1 cellular context compared by ENCODE assay signal in the genomic region with DNA sequence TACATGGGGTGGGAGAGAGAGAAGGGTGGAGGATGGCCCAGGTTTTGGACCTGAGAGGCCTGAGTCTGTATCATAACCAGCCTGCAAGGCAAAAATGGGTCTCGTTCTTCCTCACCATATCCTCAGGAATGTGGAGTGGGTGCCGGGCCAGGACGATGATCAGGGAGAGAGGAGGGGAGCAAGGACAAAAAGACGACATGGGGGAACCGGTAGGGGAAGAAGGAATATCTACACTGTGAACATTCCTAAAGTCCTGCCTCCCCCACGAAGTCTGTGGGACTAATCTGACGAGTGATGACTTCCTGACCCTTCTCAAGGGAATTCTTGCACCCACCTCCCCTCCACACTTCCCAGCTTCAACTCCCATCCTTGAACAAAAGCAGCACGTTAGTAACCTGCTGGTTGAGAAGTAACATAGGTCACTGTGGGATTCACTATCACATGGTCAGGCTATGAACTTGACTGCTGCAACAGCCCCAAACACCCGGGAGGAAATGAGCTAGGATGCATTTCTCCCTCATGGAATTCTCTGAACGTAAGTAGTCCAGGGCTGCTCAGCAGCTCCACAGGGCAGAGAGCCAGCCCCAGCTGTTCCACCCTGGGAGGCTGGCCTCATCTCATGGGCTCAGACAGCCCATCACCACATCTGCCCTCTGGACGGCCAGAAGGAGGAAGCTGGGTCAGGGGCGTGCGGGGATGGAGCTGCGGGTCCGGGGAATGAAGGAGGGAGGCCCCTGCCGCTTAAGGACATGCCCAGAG.
TF ChIP-seq lines count a peak whose summit lies in the region.

No MANE protein-coding gene starts in this region.

TF ChIP-seq in K562, 482 proteins besides CTCF, POLR2A, EP300 and RAD21:
- TF ChIP-seq, protein P1, sequence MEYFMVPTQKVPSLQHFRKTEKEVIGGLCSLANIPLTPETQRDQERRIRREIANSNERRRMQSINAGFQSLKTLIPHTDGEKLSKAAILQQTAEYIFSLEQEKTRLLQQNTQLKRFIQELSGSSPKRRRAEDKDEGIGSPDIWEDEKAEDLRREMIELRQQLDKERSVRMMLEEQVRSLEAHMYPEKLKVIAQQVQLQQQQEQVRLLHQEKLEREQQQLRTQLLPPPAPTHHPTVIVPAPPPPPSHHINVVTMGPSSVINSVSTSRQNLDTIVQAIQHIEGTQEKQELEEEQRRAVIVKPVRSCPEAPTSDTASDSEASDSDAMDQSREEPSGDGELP (CRISPR knock-in tag; IDR thresholded peaks at IDR 0.05; ENCODE audit: borderline replicate concordance), result peak; percentile 13; the same call in 1 of the 2 replicates
- TF ChIP-seq PRDM10 (IDR thresholded peaks at IDR 0.05; ENCODE audit: partially characterized antibody) (peak; percentile 54), ZNF696 (CRISPR knock-in tag; conservative IDR thresholded peaks at IDR 0.05) (no peak), NFE2L1 (tag; IDR thresholded peaks at IDR 0.05; ENCODE audit: borderline replicate concordance, low read depth) (no peak), FIP1L1 (IDR thresholded peaks at IDR 0.05; ENCODE audit: low read depth, low read length, poor library complexity, severe bottlenecking) (no peak)
